9 cellular contexts compared by ENCODE assay signal in the genomic region with DNA sequence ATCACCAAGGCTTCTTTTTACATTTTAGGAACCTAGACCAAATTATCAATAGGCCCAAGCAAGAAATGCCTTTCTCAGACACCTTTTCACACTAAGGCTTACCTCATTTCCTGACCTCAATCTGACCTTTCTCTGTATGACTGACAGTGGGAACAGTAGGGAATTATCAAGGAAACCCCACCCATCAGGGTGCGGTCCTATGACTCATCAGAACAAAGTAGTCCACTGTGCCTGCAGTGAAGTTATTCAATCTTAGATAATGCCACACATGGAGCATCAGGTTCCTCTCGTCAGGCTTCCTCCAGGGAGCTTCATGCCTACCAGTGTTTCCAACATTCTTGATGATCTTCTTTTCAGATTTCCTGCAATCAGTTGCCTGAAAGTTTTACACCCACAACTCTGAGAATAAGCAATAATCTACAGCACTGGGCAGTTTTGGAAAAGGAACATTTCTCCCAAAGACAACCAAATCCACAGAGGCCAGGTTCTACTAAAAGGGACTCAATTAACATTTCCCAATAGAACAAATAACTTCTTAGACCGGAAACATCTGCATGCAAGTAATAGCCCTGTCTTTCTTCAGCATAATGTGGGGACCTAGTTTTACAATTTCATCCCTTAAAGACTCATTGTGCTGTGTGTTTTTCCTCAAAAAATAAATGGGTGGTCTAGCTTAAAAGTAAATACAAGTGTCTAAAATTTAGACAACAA. TPM values are rescaled to one million over a fixed set of nuclear protein-coding genes. Genes with fewer than 3 reads are reported as not detected.
DNase-seq lines count a peak whose midpoint lies in the region; ATAC-seq and TF ChIP-seq lines count a peak whose summit lies in the region.
"Had no signal": no experiment of that assay in that cellular context is flagged by ENCODE, and none has a peak within 500 bp of the region (broad histone marks: within the 10 kb centered on the region; RNA-seq: fewer than 3 reads in every experiment).

No MANE protein-coding gene starts in this region.

- intact Hi-C loops in activated CD4-positive, alpha-beta T cell treated with anti-CD3 and anti-CD28 coated beads, Interleukin-2, amount 10 ng/mL, durations not matched to agents 24 days and 14 days (cut with micrococcal nuclease), result no loop called here
- intact Hi-C loops in aorta (cut with DNase I), result no loop called here

- H3K4me3 ChIP-seq in foreskin fibroblast (ENCODE audit: low read depth in 1 of 2, low read length in 2 of 2), result no peak overlapping the region
- no peak overlapping the region for H3K4me3 ChIP-seq in aorta (ENCODE audit: low read length in 2 of 2)
- H3K4me3 ChIP-seq: psoas muscle had no signal

- H3K9me3 ChIP-seq in aorta (ENCODE audit: control insufficient read depth, low read length), result no peaks in the 10 kb centered on the region
- H3K9me3 ChIP-seq: psoas muscle had no signal

- CTCF ChIA-PET in WTC11 (lab: Charles Lee), result no interaction called here

- TF ChIP-seq CTCF in foreskin fibroblast (IDR thresholded peaks at IDR 0.05; ENCODE audit: low read depth, low read length), result no peak
- TF ChIP-seq CTCF in WTC11 (IDR thresholded peaks at IDR 0.05), result no peak

- H3K27ac ChIP-seq in aorta (ENCODE audit: low read depth in 1 of 2, low read length in 2 of 2), result no peak overlapping the region
- H3K27ac ChIP-seq: psoas muscle had no signal

- H3K27ac Mint-ChIP-seq in activated CD4-positive, alpha-beta T cell treated with anti-CD3 and anti-CD28 coated beads, Interleukin-2, amount 10 ng/mL, durations not matched to agents 24 days and 14 days, result no peak overlapping the region
- H3K27ac Mint-ChIP-seq in WTC11, result no peak overlapping the region

- DNase-seq in activated CD4-positive, alpha-beta T cell treated with anti-CD3 and anti-CD28 coated beads, Interleukin-2, amount 10 ng/mL, durations not matched to agents 24 days and 14 days, result peak; percentile 70
- no peak for DNase-seq in activated CD4-positive, alpha-beta T cell treated with anti-CD3 and anti-CD28 coated beads for 4 hours
- DNase-seq in NCI-H748 treated with DMSO at 0.1 percent for 48 hours (lab: John Stamatoyannopoulos, UW) (peak; percentile 9), foreskin fibroblast (peak; percentile 13 to 61), NCI-H128 (lab: John Stamatoyannopoulos, UW; ENCODE audit: unreplicated experiment) (no peak), WTC11 (ENCODE audit: low spot score) (no peak), aorta (no peak)
- DNase-seq: psoas muscle had no signal

- no peak overlapping the region for H3K4me3 Mint-ChIP-seq in activated CD4-positive, alpha-beta T cell treated with anti-CD3 and anti-CD28 coated beads, Interleukin-2, amount 10 ng/mL, durations not matched to agents 24 days and 14 days
- no peak overlapping the region for H3K4me3 Mint-ChIP-seq in WTC11

- H3K4me1 Mint-ChIP-seq in activated CD4-positive, alpha-beta T cell treated with anti-CD3 and anti-CD28 coated beads, Interleukin-2, amount 10 ng/mL, durations not matched to agents 24 days and 14 days, result peaks cover 11% of the 10 kb centered on the region
- peaks cover 21% of the 10 kb centered on the region for H3K4me1 Mint-ChIP-seq in WTC11

- H3K36me3 ChIP-seq in aorta (ENCODE audit: control insufficient read depth in 1 of 2, insufficient read depth in 2 of 2, low read length in 1 of 2), result no peaks in the 10 kb centered on the region

- no peaks in the 10 kb centered on the region for H3K27me3 Mint-ChIP-seq in activated CD4-positive, alpha-beta T cell treated with anti-CD3 and anti-CD28 coated beads, Interleukin-2, amount 10 ng/mL, durations not matched to agents 24 days and 14 days
- no peaks in the 10 kb centered on the region for H3K27me3 Mint-ChIP-seq in WTC11 (ENCODE audit: low read depth)

- no peaks in the 10 kb centered on the region for H3K36me3 Mint-ChIP-seq in activated CD4-positive, alpha-beta T cell treated with anti-CD3 and anti-CD28 coated beads, Interleukin-2, amount 10 ng/mL, durations not matched to agents 24 days and 14 days (ENCODE audit: low read depth)
- peaks cover 3% of the 10 kb centered on the region; the same call in 1 of the 2 replicates for H3K36me3 Mint-ChIP-seq in WTC11

- H3K4me1 ChIP-seq in aorta (ENCODE audit: control insufficient read depth in 1 of 2, insufficient read depth in 2 of 2, low read length in 2 of 2), result no peaks in the 10 kb centered on the region
- H3K4me1 ChIP-seq: psoas muscle had no signal

- peak; percentile 87 for ATAC-seq in HG02678 (IDR thresholded peaks at IDR 0.05; ENCODE audit: unreplicated experiment)
- no peak for ATAC-seq in WTC11
- no peak for ATAC-seq in aorta (ENCODE audit: low FRiP score)

- POLR2A ChIA-PET in WTC11 (lab: Charles Lee), result no interaction called here

- 71 to 73% methylated on average over 3 of the region's 3 CpGs for WGBS in aorta, 2 donors

- no peaks in the 10 kb centered on the region for H3K9me3 Mint-ChIP-seq in activated CD4-positive, alpha-beta T cell treated with anti-CD3 and anti-CD28 coated beads, Interleukin-2, amount 10 ng/mL, durations not matched to agents 24 days and 14 days
- H3K9me3 Mint-ChIP-seq in WTC11, result peaks cover 8% of the 10 kb centered on the region

- H3K27me3 ChIP-seq in aorta (ENCODE audit: control insufficient read depth in 1 of 2, insufficient read depth in 2 of 2, low read length in 1 of 2), result no peaks in the 10 kb centered on the region

TF ChIP-seq in WTC11, 78 proteins besides CTCF, POLR2A, EP300 and RAD21:
- TF ChIP-seq FOXP1 (CRISPR knock-in tag; IDR thresholded peaks at IDR 0.05; ENCODE audit: borderline replicate concordance) (no peak), ZNF416 (CRISPR knock-in tag; IDR thresholded peaks at IDR 0.05) (no peak), FOXK1 (CRISPR knock-in tag; IDR thresholded peaks at IDR 0.05) (no peak), TEAD1 (CRISPR knock-in tag; IDR thresholded peaks at IDR 0.05) (no peak), NFE2L1 (CRISPR knock-in tag; IDR thresholded peaks at IDR 0.05) (no peak)

RNA-seq across cellular contexts. Expression of a gene that starts 35.9 kb away (rescaled TPM):
- 1.9 and 2.5 TPM in 2 replicates for total RNA-seq in activated CD4-positive, alpha-beta T cell treated with anti-CD3 and anti-CD28 coated beads, Interleukin-2, amount 10 ng/mL, durations not matched to agents 24 days and 14 days
- total RNA-seq in WTC11 (2021) (5.9 to 6.4 TPM (median 6.4 TPM) in 3 replicates), aorta (10 to 100 TPM in 1 of 2 donors, 1 to 10 TPM in 1; 5.7 to 10.9 TPM)
- 1 to 10 TPM in 1 of 2 donors, under 1 TPM in 1; 0.50 to 1.6 TPM for polyA plus RNA-seq in aorta

Comparison
In these comparisons a context has a peak if more than half of its experiments do, and no peak if none do; other contexts are left out.
1. DNase-seq: peak in activated CD4-positive, alpha-beta T cell treated with anti-CD3 and anti-CD28 coated beads, Interleukin-2, amount 10 ng/mL, durations not matched to agents 24 days and 14 days (single experiment), NCI-H748 treated with DMSO at 0.1 percent for 48 hours (single experiment) and foreskin fibroblast (2 of 2); none in activated CD4-positive, alpha-beta T cell treated with anti-CD3 and anti-CD28 coated beads for 4 hours (0 of 2), NCI-H128 (single experiment), WTC11 (single experiment) and aorta (0 of 2).